Comparison of ENCODE assay signal across 14 cellular contexts in the genomic region with DNA sequence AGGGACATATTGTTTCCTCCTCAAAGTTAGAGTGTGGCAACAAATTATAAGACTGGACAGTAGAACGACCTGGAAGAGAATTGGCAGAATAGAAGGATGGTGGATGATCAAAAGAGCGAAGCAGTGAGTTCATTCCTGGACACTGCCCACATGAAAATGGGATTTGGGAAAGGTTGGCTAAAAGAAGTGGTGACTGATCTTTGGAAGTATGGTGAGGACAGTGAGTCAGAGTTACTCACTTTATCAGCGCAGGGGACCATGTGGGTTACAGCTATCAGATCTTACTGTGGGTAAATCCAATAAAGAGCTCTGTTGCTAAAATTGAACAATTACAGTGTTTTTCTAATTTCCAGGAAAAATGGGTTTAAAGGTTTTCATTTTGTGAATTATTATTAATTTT. TPM values are rescaled to one million over a fixed set of nuclear protein-coding genes. Genes with fewer than 3 reads are reported as not detected.
DNase-seq lines count a peak whose midpoint lies in the region; ATAC-seq, FAIRE-seq and TF ChIP-seq lines count a peak whose summit lies in the region.
"Had no signal": no experiment of that assay in that cellular context is flagged by ENCODE, and none has a peak within 500 bp of the region (broad histone marks: within the 10 kb centered on the region; RNA-seq: fewer than 3 reads in every experiment).

No MANE protein-coding gene starts in this region.

- H4K20me1 ChIP-seq in smooth muscle cell (ENCODE audit: low read depth), result peaks cover 10% of the 10 kb centered on the region

- H3K79me2 ChIP-seq in smooth muscle cell (ENCODE audit: low read depth), result peaks cover 17% of the 10 kb centered on the region

- H3K4me3 ChIP-seq in fibroblast of mammary gland (ENCODE audit: control insufficient read depth, low read depth, low read length), result no peak overlapping the region
- H3K4me3 ChIP-seq in smooth muscle cell, result no peak overlapping the region
- H3K4me3 ChIP-seq in lower lobe of right lung, result no peak overlapping the region
- H3K4me3 ChIP-seq: neural progenitor cell, tibial nerve had no signal

- POLR2A ChIA-PET in RWPE1 (lab: Yijun Ruan, JAX; ENCODE audit: low non-redundant PET), result no interaction called here

- no peaks in the 10 kb centered on the region for H3K36me3 ChIP-seq in smooth muscle cell (ENCODE audit: low read depth)
- no peaks in the 10 kb centered on the region for H3K36me3 ChIP-seq in lower lobe of right lung
- H3K36me3 ChIP-seq: neural progenitor cell, tibial nerve had no signal

- no peak overlapping the region for H3K4me2 ChIP-seq in smooth muscle cell
- H3K4me2 ChIP-seq: neural progenitor cell had no signal

- CTCF ChIA-PET in RWPE1 (lab: Yijun Ruan, JAX), result interaction anchor here (0.7 kb wide), 1 partner anchor 306 kb away, joined by 4 read pairs; no protein-coding TSS in a partner anchor

- peaks cover 11% of the 10 kb centered on the region for H3F3A ChIP-seq in smooth muscle cell (ENCODE audit: low read depth)

- intact Hi-C loops in lower lobe of right lung (cut with DNase I), result no loop called here

- ATAC-seq in GM21529 (IDR thresholded peaks at IDR 0.05; ENCODE audit: unreplicated experiment) (no peak), lower lobe of right lung (no peak)
- ATAC-seq: activated naive CD8-positive, alpha-beta T cell treated with anti-CD3 and anti-CD28 coated beads, Interleukin-2, amount 50 U/mL, for 24 hours had no signal

- H3K27ac ChIP-seq in RWPE1 (no peak overlapping the region), smooth muscle cell (ENCODE audit: low read depth) (peak overlapping the region; percentile 54), lower lobe of right lung (no peak overlapping the region)
- H3K27ac ChIP-seq: neural progenitor cell, tibial nerve had no signal

- H2AFZ ChIP-seq in smooth muscle cell (ENCODE audit: low read depth), result no peak overlapping the region
- H2AFZ ChIP-seq: neural progenitor cell had no signal

- TF ChIP-seq CTCF in RWPE1 (conservative IDR thresholded peaks at IDR 0.05; ENCODE audit: low read depth) (no peak), fibroblast of mammary gland (conservative IDR thresholded peaks at IDR 0.05; ENCODE audit: control insufficient read depth, insufficient read depth, low read depth, low read length) (no peak), smooth muscle cell (IDR thresholded peaks at IDR 0.05; ENCODE audit: borderline replicate concordance, insufficient read depth, poor library complexity, severe bottlenecking) (no peak), lower lobe of right lung (IDR thresholded peaks at IDR 0.05) (no peak)

- H3K4me1 ChIP-seq in smooth muscle cell (ENCODE audit: low read depth) (peaks cover 14% of the 10 kb centered on the region), lower lobe of right lung (peaks cover 13% of the 10 kb centered on the region)

- H3K9me3 ChIP-seq in smooth muscle cell (replicated peaks; ENCODE audit: low read depth), result no peaks in the 10 kb centered on the region
- H3K9me3 ChIP-seq in lower lobe of right lung, result no peaks in the 10 kb centered on the region
- H3K9me3 ChIP-seq: tibial nerve had no signal

- WGBS in smooth muscle cell (ENCODE audit: low lambda C conversion rate), result 43% methylated on average over 3 of the region's 3 CpGs

- TF ChIP-seq POLR2A in H54 (IDR thresholded peaks at IDR 0.05; ENCODE audit: low read depth, low read length), result no peak

- FAIRE-seq in H54 (lab: Jason Lieb, UNC), result peak; percentile 99
- FAIRE-seq: frontal cortex had no signal

- DNase-seq in H54 (ENCODE audit: insufficient read length, low spot score), result peak; percentile 94
- peak; percentile 74 for DNase-seq in RWPE1 (ENCODE audit: low spot score)
- DNase-seq in fibroblast of mammary gland (ENCODE audit: low read depth), result peak; percentile 94
- no peak for DNase-seq in smooth muscle cell (lab: John Stamatoyannopoulos, UW; ENCODE audit: unreplicated experiment)
- no peak for DNase-seq in retina
- DNase-seq in UCSD-AML1 (lab: John Stamatoyannopoulos, UW; ENCODE audit: unreplicated experiment), result no peak
- no peak for DNase-seq in lower lobe of right lung
- DNase-seq: activated naive CD8-positive, alpha-beta T cell treated with anti-CD3 and anti-CD28 coated beads, Interleukin-2, amount 50 U/mL, for 24 hours; NCI-H446 treated with DMSO at 0.1 percent for 48 hours; stimulated activated CD4-positive, alpha-beta T cell treated with anti-CD3 and anti-CD28 coated beads, Interleukin-12 subunit alpha, Interleukin-12 subunit beta, amount 100 ng/mL, for 4 hours had no signal

- no peaks in the 10 kb centered on the region for H3K27me3 ChIP-seq in smooth muscle cell (ENCODE audit: low read depth)
- H3K27me3 ChIP-seq in lower lobe of right lung (ENCODE audit: low read depth), result no peaks in the 10 kb centered on the region
- H3K27me3 ChIP-seq: tibial nerve had no signal

- H3K9ac ChIP-seq in smooth muscle cell (ENCODE audit: low read depth), result no peak overlapping the region
- H3K9ac ChIP-seq: neural progenitor cell had no signal

RNA-seq across cellular contexts. Expression of gene TANC2, which starts 2.7 kb away (rescaled TPM):
- total RNA-seq in smooth muscle cell (27.6 and 47.0 TPM in 2 replicates), lower lobe of right lung (125 TPM)
- polyA plus RNA-seq in smooth muscle cell, result 8.3 and 30.9 TPM in 2 replicates

Comparison
In these comparisons a context has a peak if more than half of its experiments do, and no peak if none do; other contexts are left out.
1. DNase-seq: peak in H54 (single experiment), RWPE1 (single experiment) and fibroblast of mammary gland (single experiment); none in smooth muscle cell (single experiment), retina (single experiment), UCSD-AML1 (single experiment) and lower lobe of right lung (single experiment).